In the genomic region with DNA sequence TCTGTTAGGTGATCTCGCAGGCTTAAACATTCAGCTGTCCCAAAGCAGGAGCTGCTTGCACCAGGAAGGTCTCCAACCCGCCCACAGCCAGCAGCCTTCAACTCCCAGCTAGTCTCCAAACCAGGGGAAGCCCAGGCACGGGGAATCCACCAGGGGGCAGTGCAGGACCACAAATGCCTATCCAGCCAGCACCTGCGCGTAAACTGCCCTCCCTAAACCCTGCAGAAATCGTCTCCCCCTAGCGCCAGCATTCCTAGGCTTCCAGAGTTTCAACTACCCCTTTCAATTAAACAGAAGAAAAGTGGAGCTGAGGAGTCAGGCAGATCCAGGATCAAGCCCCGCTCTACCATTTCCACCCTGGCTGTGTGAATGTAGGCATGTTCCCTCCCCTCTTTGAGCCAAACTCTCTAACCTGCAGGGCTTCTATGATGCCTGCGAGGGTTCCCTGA, we compare ENCODE assay signal across 8 cellular contexts.
DNase-seq lines count a peak whose midpoint lies in the region; ATAC-seq, FAIRE-seq and TF ChIP-seq lines count a peak whose summit lies in the region.

No MANE protein-coding gene starts in this region.

- H3F3A ChIP-seq in neural progenitor cell (ENCODE audit: low read depth): peaks cover 5% of the 10 kb centered on the region

- DNase-seq in D721Med (ENCODE audit: insufficient read length, low spot score) (peak; percentile 91), MG63 (peak; percentile 88), SHP77 (lab: John Stamatoyannopoulos, UW) (peak; percentile 83 to 89), fibroblast of villous mesenchyme (ENCODE audit: low read depth) (peak; percentile 88), neural progenitor cell (ENCODE audit: low spot score) (peak; percentile 96), substantia nigra (lab: John Stamatoyannopoulos, UW) (peak; percentile 14 to 95 (median 80))
- DNase-seq in activated T-helper 2 cell treated with anti-CD3 and anti-CD28 coated beads, Interferon-gamma antibody, Interleukin-2, Interleukin-4, amounts not matched to agents 10 μg/mL and 5 μg/mL and 100 μg/mL, durations not matched to agents 14 hours and 24 hours and 36 hours (ENCODE audit: low spot score): peak; percentile 78

- H3K79me2 ChIP-seq in neural progenitor cell (ENCODE audit: low read depth): no peaks in the 10 kb centered on the region

- H3K4me3 Mint-ChIP-seq in activated T-helper 2 cell treated with anti-CD3 and anti-CD28 coated beads, Interferon-gamma antibody, Interleukin-2, Interleukin-4, amounts not matched to agents 10 μg/mL and 5 μg/mL and 100 μg/mL, durations not matched to agents 14 hours and 24 hours and 36 hours (ENCODE audit: low read depth): no peak overlapping the region
- peak overlapping the region; percentile 67 for H3K4me3 Mint-ChIP-seq in neural progenitor cell

- no peak overlapping the region for H3K4me3 ChIP-seq in MG63
- no peak overlapping the region for H3K4me3 ChIP-seq in fibroblast of villous mesenchyme (ENCODE audit: low read depth, low read length)
- peak overlapping the region; percentile 44 for H3K4me3 ChIP-seq in neural progenitor cell

- FAIRE-seq in D721Med (lab: Jason Lieb, UNC): no peak

- H3K27ac ChIP-seq in neural progenitor cell: no peak overlapping the region
- H3K27ac ChIP-seq in substantia nigra (ENCODE audit: low read depth, low read length, poor library complexity, severe bottlenecking): no peak overlapping the region

- H4K20me1 ChIP-seq in neural progenitor cell (ENCODE audit: low read depth): peaks cover 4% of the 10 kb centered on the region

- H3K9ac ChIP-seq in neural progenitor cell: no peak overlapping the region

- no peaks in the 10 kb centered on the region for H3K4me1 Mint-ChIP-seq in activated T-helper 2 cell treated with anti-CD3 and anti-CD28 coated beads, Interferon-gamma antibody, Interleukin-2, Interleukin-4, amounts not matched to agents 10 μg/mL and 5 μg/mL and 100 μg/mL, durations not matched to agents 14 hours and 24 hours and 36 hours (ENCODE audit: low read depth)
- H3K4me1 Mint-ChIP-seq in neural progenitor cell: peaks cover 20% of the 10 kb centered on the region

- peak; percentile 83 for ATAC-seq in GM21786 (IDR thresholded peaks at IDR 0.05; ENCODE audit: unreplicated experiment)

- H3K36me3 ChIP-seq in MG63: no peaks in the 10 kb centered on the region
- no peaks in the 10 kb centered on the region for H3K36me3 ChIP-seq in neural progenitor cell

- H2AFZ ChIP-seq in neural progenitor cell (replicated peaks): peak overlapping the region; percentile 74

- intact Hi-C loops in activated T-helper 2 cell treated with anti-CD3 and anti-CD28 coated beads, Interferon-gamma antibody, Interleukin-2, Interleukin-4, amounts not matched to agents 10 μg/mL and 5 μg/mL and 100 μg/mL, durations not matched to agents 14 hours and 24 hours and 36 hours (cut with micrococcal nuclease): loop anchor here (5.0 kb wide), 1 partner anchor 167 kb away; no protein-coding TSS in a partner anchor

- peak overlapping the region; percentile 86 for H3K4me2 ChIP-seq in neural progenitor cell

- H3K27me3 Mint-ChIP-seq in activated T-helper 2 cell treated with anti-CD3 and anti-CD28 coated beads, Interferon-gamma antibody, Interleukin-2, Interleukin-4, amounts not matched to agents 10 μg/mL and 5 μg/mL and 100 μg/mL, durations not matched to agents 14 hours and 24 hours and 36 hours (ENCODE audit: low read depth): peaks cover 7% of the 10 kb centered on the region
- peaks cover 9% of the 10 kb centered on the region for H3K27me3 Mint-ChIP-seq in neural progenitor cell (ENCODE audit: insufficient read depth, low read depth)

- H3K4me1 ChIP-seq in neural progenitor cell: no peaks in the 10 kb centered on the region

- peak; percentile 99 for TF ChIP-seq CTCF in D721Med (IDR thresholded peaks at IDR 0.05; ENCODE audit: insufficient read depth, missing control alignments)
- TF ChIP-seq CTCF in fibroblast of villous mesenchyme (IDR thresholded peaks at IDR 0.05; ENCODE audit: insufficient read depth, low read depth, low read length): peak; percentile 97
- TF ChIP-seq CTCF in neural progenitor cell (IDR thresholded peaks at IDR 0.05): peak; percentile 98

- H3K36me3 Mint-ChIP-seq in activated T-helper 2 cell treated with anti-CD3 and anti-CD28 coated beads, Interferon-gamma antibody, Interleukin-2, Interleukin-4, amounts not matched to agents 10 μg/mL and 5 μg/mL and 100 μg/mL, durations not matched to agents 14 hours and 24 hours and 36 hours (ENCODE audit: low read depth): no peaks in the 10 kb centered on the region
- no peaks in the 10 kb centered on the region for H3K36me3 Mint-ChIP-seq in neural progenitor cell

- H3K9me3 ChIP-seq in MG63: 0 out of 2 replicates have a peak, but pooled peaks cover 4% of the 10 kb centered on the region
- no peaks in the 10 kb centered on the region for H3K9me3 ChIP-seq in neural progenitor cell (ENCODE audit: low read depth)

- H3K27me3 ChIP-seq in MG63 (0 out of 2 replicates have a peak, but pooled peaks cover 2% of the 10 kb centered on the region), neural progenitor cell (no peaks in the 10 kb centered on the region)

- no peak overlapping the region for H3K27ac Mint-ChIP-seq in activated T-helper 2 cell treated with anti-CD3 and anti-CD28 coated beads, Interferon-gamma antibody, Interleukin-2, Interleukin-4, amounts not matched to agents 10 μg/mL and 5 μg/mL and 100 μg/mL, durations not matched to agents 14 hours and 24 hours and 36 hours
- no peak overlapping the region for H3K27ac Mint-ChIP-seq in neural progenitor cell

- H3K9me3 Mint-ChIP-seq in activated T-helper 2 cell treated with anti-CD3 and anti-CD28 coated beads, Interferon-gamma antibody, Interleukin-2, Interleukin-4, amounts not matched to agents 10 μg/mL and 5 μg/mL and 100 μg/mL, durations not matched to agents 14 hours and 24 hours and 36 hours: no peaks in the 10 kb centered on the region
- H3K9me3 Mint-ChIP-seq in neural progenitor cell: peaks cover 9% of the 10 kb centered on the region
